Comparison of ENCODE assay signal across 1 cellular context in genomic region chr22:28935713-28936112, GRCh38.
TF ChIP-seq lines count a peak whose summit lies in the region.

No MANE protein-coding gene starts in this region.

TF ChIP-seq in GM12878, 131 proteins besides CTCF, POLR2A, EP300 and RAD21:
- no peak for TF ChIP-seq ZNF217 (IDR thresholded peaks at IDR 0.05)
- no peak for TF ChIP-seq SREBF1 (IDR thresholded peaks at IDR 0.05; ENCODE audit: low read length)
- TF ChIP-seq SUZ12 (IDR thresholded peaks at IDR 0.05; ENCODE audit: unreplicated experiment) = no peak
- TF ChIP-seq USF2 (IDR thresholded peaks at IDR 0.05; ENCODE audit: borderline replicate concordance, low read depth, low read length) = no peak
- TF ChIP-seq SMAD1 (IDR thresholded peaks at IDR 0.05; ENCODE audit: low read depth, partially characterized antibody) = no peak
- TF ChIP-seq BCLAF1 (IDR thresholded peaks at IDR 0.05) = no peak
